35 cellular contexts compared by ENCODE assay signal in the genomic region with DNA sequence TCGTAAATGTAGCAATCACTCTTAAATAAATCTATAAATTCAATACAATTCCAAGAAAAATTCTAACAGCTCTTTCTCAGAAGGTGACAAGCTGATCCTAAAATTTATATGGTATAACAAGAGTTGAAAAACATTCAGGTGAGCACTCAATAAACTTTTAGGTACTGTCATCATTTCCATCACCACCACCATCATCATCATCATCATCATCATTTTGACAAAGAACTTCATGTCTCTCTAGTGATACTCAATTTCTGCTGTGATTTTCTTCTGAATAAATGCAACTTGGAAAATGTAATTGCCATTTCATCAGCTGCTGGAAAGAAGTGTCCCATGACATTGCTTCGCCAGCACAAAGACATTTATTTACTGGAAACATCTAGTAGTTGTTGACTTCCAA.
"Had no signal": no experiment of that assay in that cellular context is flagged by ENCODE, and none has a peak within 500 bp of the region (broad histone marks: within the 10 kb centered on the region; RNA-seq: fewer than 3 reads in every experiment).

No MANE protein-coding gene starts in this region.

- H3K9me3 ChIP-seq: MG63 had no signal

- H3K36me3 ChIP-seq: MG63 had no signal

- DNase-seq: Karpas-422, Kasumi-1, MG63, MM.1S, MV-4-11, NCI-H1048, NCI-H1092, NCI-H1092 treated with DMSO at 0.1 percent for 48 hours, NCI-H1105, NCI-H1105 treated with DMSO at 0.1 percent for 48 hours, NCI-H1417, NCI-H1417 treated with DMSO at 0.1 percent for 48 hours, NCI-H1436, NCI-H1436 treated with DMSO at 0.1 percent for 48 hours, NCI-H146, NCI-H1694, NCI-H1694 treated with DMSO at 0.1 percent for 48 hours, NCI-H187, NCI-H187 treated with DMSO at 0.1 percent for 48 hours, NCI-H1930, NCI-H2029, NCI-H2029 treated with DMSO at 0.1 percent for 48 hours, NCI-H2081, NCI-H2081 treated with DMSO at 0.1 percent for 48 hours, NCI-H2107, NCI-H2171, NCI-H2171 treated with DMSO at 0.1 percent for 48 hours, NCI-H2227 treated with DMSO at 0.1 percent for 48 hours, NCI-H226, NCI-H345, NCI-H446, NCI-H446 treated with DMSO at 0.1 percent for 48 hours, NCI-H510A, NCI-H510A treated with DMSO at 0.1 percent for 48 hours, NCI-H524 had no signal

- H3K4me3 ChIP-seq: MG63 had no signal
